8 cellular contexts compared by ENCODE assay signal in genomic region chr12:89051065-89051677, GRCh38.
A peak's percentile ranks its signal among the peaks of the same experiment; 100 is the strongest.
DNase-seq lines count a peak whose midpoint lies in the region; ATAC-seq, FAIRE-seq and TF ChIP-seq lines count a peak whose summit lies in the region.

No MANE protein-coding gene starts in this region.

- no peaks in the 10 kb centered on the region for H3K79me2 ChIP-seq in K562 (ENCODE audit: control insufficient read depth, insufficient read depth, low read length)

- in situ Hi-C loops in K562 (cut with MboI), result loop anchor here (10.0 kb wide), 1 partner anchor 404 kb away; no protein-coding TSS in a partner anchor

- DNase-seq in Calu3 (peak; percentile 52), NCI-H526 (lab: John Stamatoyannopoulos, UW) (peak; percentile 26 to 69), K562 (ENCODE audit: extremely low read depth in 1 of 4, low spot score in 3 of 4) (peak; percentile 30 to 53 (median 50)), iPS DF 6.9 (ENCODE audit: low read depth, low spot score) (peak; percentile 29)
- DNase-seq in stimulated activated naive B cell treated with anti-CD40 and anti-IgM and Interleukin-4, amounts not matched to agents 10 μg/mL and 1 μg/mL and 100 μg/mL, for 72 hours, result peak; percentile 11
- DNase-seq in activated effector memory CD4-positive, alpha-beta T cell treated with Interleukin-2 at 50 U/mL for 16 hours, result no peak

- H3K4me3 ChIP-seq in K562 (no peak overlapping the region), iPS DF 6.9 (ENCODE audit: low read length) (no peak overlapping the region)

- TF ChIP-seq EP300 in K562 (IDR thresholded peaks at IDR 0.05; ENCODE audit: low read length), result no peak

- CTCF ChIA-PET in Calu3 (lab: Charles Lee), result no interaction called here
- CTCF ChIA-PET in K562 (lab: Yijun Ruan, JAX; ENCODE audit: low intra/inter-chr PET ratio), result interaction anchor here (1.4 to 2.3 kb wide), 2 partner anchors 408 to 410 kb away, joined by 5 to 12 read pairs; no protein-coding TSS in a partner anchor

- H3K9me3 ChIP-seq in K562 (replicated peaks; ENCODE audit: control insufficient read depth, insufficient read depth, low read depth, low read length) (no peaks in the 10 kb centered on the region), iPS DF 6.9 (ENCODE audit: control insufficient read depth, insufficient read depth, low read length) (no peaks in the 10 kb centered on the region)

- TF ChIP-seq POLR2A in K562 (conservative IDR thresholded peaks at IDR 0.05), result no peak

- FAIRE-seq in K562 (lab: Jason Lieb, UNC), result peak; percentile 82

- H3K27me3 Mint-ChIP-seq in Calu3 (ENCODE audit: unreplicated experiment), result no peaks in the 10 kb centered on the region
- H3K27me3 Mint-ChIP-seq in stimulated activated naive B cell treated with anti-CD40 and anti-IgM and Interleukin-4, amounts not matched to agents 10 μg/mL and 1 μg/mL and 100 μg/mL, for 72 hours, result no peaks in the 10 kb centered on the region

- H3K36me3 Mint-ChIP-seq in Calu3 (ENCODE audit: insufficient read depth, unreplicated experiment), result no peaks in the 10 kb centered on the region
- peaks cover 4 to 7% of the 10 kb centered on the region in 2 donors for H3K36me3 Mint-ChIP-seq in stimulated activated naive B cell treated with anti-CD40 and anti-IgM and Interleukin-4, amounts not matched to agents 10 μg/mL and 1 μg/mL and 100 μg/mL, for 72 hours

- 0% methylated on average over 2 of the region's 2 CpGs for WGBS in K562 (ENCODE audit: insufficient coverage, low coverage, missing lambda C conversion rate)
- WGBS in iPS DF 6.9 (ENCODE audit: insufficient coverage, insufficient read length), result no CpG with 5 or more reads among the region's 2 CpGs

- TF ChIP-seq RAD21 in K562 (CRISPR knock-in tag; conservative IDR thresholded peaks at IDR 0.05 in 1 of 2, IDR thresholded peaks at IDR 0.05 in 1 of 2), result peak; percentile 95 to 96

- H3K27me3 ChIP-seq in K562 (ENCODE audit: control insufficient read depth in 2 of 2, insufficient read depth in 2 of 2, low read length in 2 of 2) (no peaks in the 10 kb centered on the region), iPS DF 6.9 (ENCODE audit: control insufficient read depth, insufficient read depth, low read length) (no peaks in the 10 kb centered on the region)

- no peaks in the 10 kb centered on the region for H3K4me1 Mint-ChIP-seq in Calu3 (ENCODE audit: low read depth, unreplicated experiment)
- H3K4me1 Mint-ChIP-seq in stimulated activated naive B cell treated with anti-CD40 and anti-IgM and Interleukin-4, amounts not matched to agents 10 μg/mL and 1 μg/mL and 100 μg/mL, for 72 hours, result peaks cover 0 to 2% of the 10 kb centered on the region in 2 donors

- H4K20me1 ChIP-seq in K562 (replicated peaks; ENCODE audit: control insufficient read depth, insufficient read depth, low read length), result no peaks in the 10 kb centered on the region

- H3K9me1 ChIP-seq in K562 (ENCODE audit: control insufficient read depth, insufficient read depth, low read length), result no peaks in the 10 kb centered on the region

- H2AFZ ChIP-seq in K562 (ENCODE audit: low read depth, low read length), result no peak overlapping the region

- H3K9me3 Mint-ChIP-seq in Calu3 (ENCODE audit: low read depth, unreplicated experiment), result peaks cover 4% of the 10 kb centered on the region
- H3K9me3 Mint-ChIP-seq in stimulated activated naive B cell treated with anti-CD40 and anti-IgM and Interleukin-4, amounts not matched to agents 10 μg/mL and 1 μg/mL and 100 μg/mL, for 72 hours, result peaks cover 0 to 6% of the 10 kb centered on the region in 2 donors

- H3K4me2 ChIP-seq in K562 (ENCODE audit: insufficient read depth, low read length), result no peak overlapping the region

- intact Hi-C loops in Calu3 (cut with micrococcal nuclease; ENCODE audit: unreplicated experiment) (loop anchor here (1.0 to 5.0 kb wide), 5 partner anchors 176 to 478 kb away; no protein-coding TSS in a partner anchor), K562 (cut with micrococcal nuclease) (loop anchor here (1.0 to 10.0 kb wide), 3 partner anchors 32 to 474 kb away; partner anchors contain the start of genes GALNT4 and POC1B)

- H3K27ac ChIP-seq in K562 (ENCODE audit: extremely low read depth, low read depth, low read length) (no peak overlapping the region), iPS DF 6.9 (ENCODE audit: low read length) (no peak overlapping the region)

- no peak overlapping the region for H3K27ac Mint-ChIP-seq in Calu3 (ENCODE audit: unreplicated experiment)
- no peak overlapping the region for H3K27ac Mint-ChIP-seq in stimulated activated naive B cell treated with anti-CD40 and anti-IgM and Interleukin-4, amounts not matched to agents 10 μg/mL and 1 μg/mL and 100 μg/mL, for 72 hours

- TF ChIP-seq CTCF in Calu3 (IDR thresholded peaks at IDR 0.05; ENCODE audit: unreplicated experiment) (peak; percentile 79), K562 (IDR thresholded peaks at IDR 0.05 in 2 of 3, conservative IDR thresholded peaks at IDR 0.05 in 1 of 3; ENCODE audit: insufficient read depth in 2 of 3, low read depth in 1 of 3, low read length in 3 of 3) (peak; percentile 37 to 58 (median 53); a peak in 5 of 6 replicates)

- no peaks in the 10 kb centered on the region for H3K4me1 ChIP-seq in K562 (replicated peaks in 1 of 2; ENCODE audit: control insufficient read depth in 2 of 2, insufficient read depth in 2 of 2, low read length in 2 of 2)
- no peaks in the 10 kb centered on the region for H3K4me1 ChIP-seq in iPS DF 6.9 (ENCODE audit: control insufficient read depth, insufficient read depth, low read length)

- peak; percentile 82 for ATAC-seq in GM18909 (IDR thresholded peaks at IDR 0.05; ENCODE audit: poor library complexity, unreplicated experiment)
- peak; percentile 75 for ATAC-seq in HG03439 (IDR thresholded peaks at IDR 0.05; ENCODE audit: unreplicated experiment)
- peak; percentile 49; the same call in 1 of the 3 replicates for ATAC-seq in K562
- peak; percentile 56 to 60 for ATAC-seq in stimulated activated naive B cell treated with anti-CD40 and anti-IgM and Interleukin-4, amounts not matched to agents 10 μg/mL and 1 μg/mL and 100 μg/mL, for 72 hours (replicated peaks)

- H3K4me3 Mint-ChIP-seq in Calu3 (ENCODE audit: low read depth, unreplicated experiment), result no peak overlapping the region
- no peak overlapping the region for H3K4me3 Mint-ChIP-seq in stimulated activated naive B cell treated with anti-CD40 and anti-IgM and Interleukin-4, amounts not matched to agents 10 μg/mL and 1 μg/mL and 100 μg/mL, for 72 hours

- no peaks in the 10 kb centered on the region for H3K36me3 ChIP-seq in K562 (ENCODE audit: control insufficient read depth, insufficient read depth, low read length)
- no peaks in the 10 kb centered on the region for H3K36me3 ChIP-seq in iPS DF 6.9 (ENCODE audit: control insufficient read depth, insufficient read depth, low read length)

- no peak overlapping the region for H3K9ac ChIP-seq in K562 (ENCODE audit: insufficient read depth in 1 of 2, low read depth in 2 of 2, low read length in 2 of 2)

- BruUV-seq in Calu3 (replicated peaks; lab: Mats Ljungman, UMichigan), result no TSS peak
- no TSS peak for BruUV-seq in K562 (replicated peaks; lab: Mats Ljungman, UMichigan)

- POLR2A ChIA-PET in K562 (lab: Yijun Ruan, JAX), result no interaction called here

TF ChIP-seq in K562, 482 proteins besides CTCF, POLR2A, EP300 and RAD21 (continues in another document):
- TF ChIP-seq TRIM28 (IDR thresholded peaks at IDR 0.05) (no peak), ETV1 (tag; conservative IDR thresholded peaks at IDR 0.05; ENCODE audit: low read depth) (no peak), DDX20 (tag; IDR thresholded peaks at IDR 0.05; ENCODE audit: low read depth) (no peak), SMC3 (conservative IDR thresholded peaks at IDR 0.05; ENCODE audit: insufficient read depth, low read depth, low read length) (peak; percentile 34; the same call in 1 of the 2 replicates)
- TF ChIP-seq, protein P1, sequence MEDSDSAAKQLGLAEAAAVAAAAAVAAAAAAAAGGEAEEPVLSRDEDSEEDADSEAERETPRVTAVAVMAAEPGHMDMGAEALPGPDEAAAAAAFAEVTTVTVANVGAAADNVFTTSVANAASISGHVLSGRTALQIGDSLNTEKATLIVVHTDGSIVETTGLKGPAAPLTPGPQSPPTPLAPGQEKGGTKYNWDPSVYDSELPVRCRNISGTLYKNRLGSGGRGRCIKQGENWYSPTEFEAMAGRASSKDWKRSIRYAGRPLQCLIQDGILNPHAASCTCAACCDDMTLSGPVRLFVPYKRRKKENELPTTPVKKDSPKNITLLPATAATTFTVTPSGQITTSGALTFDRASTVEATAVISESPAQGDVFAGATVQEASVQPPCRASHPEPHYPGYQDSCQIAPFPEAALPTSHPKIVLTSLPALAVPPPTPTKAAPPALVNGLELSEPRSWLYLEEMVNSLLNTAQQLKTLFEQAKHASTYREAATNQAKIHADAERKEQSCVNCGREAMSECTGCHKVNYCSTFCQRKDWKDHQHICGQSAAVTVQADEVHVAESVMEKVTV (CRISPR knock-in tag; IDR thresholded peaks at IDR 0.05), result peak; percentile 86
- TF ChIP-seq, protein P2, sequence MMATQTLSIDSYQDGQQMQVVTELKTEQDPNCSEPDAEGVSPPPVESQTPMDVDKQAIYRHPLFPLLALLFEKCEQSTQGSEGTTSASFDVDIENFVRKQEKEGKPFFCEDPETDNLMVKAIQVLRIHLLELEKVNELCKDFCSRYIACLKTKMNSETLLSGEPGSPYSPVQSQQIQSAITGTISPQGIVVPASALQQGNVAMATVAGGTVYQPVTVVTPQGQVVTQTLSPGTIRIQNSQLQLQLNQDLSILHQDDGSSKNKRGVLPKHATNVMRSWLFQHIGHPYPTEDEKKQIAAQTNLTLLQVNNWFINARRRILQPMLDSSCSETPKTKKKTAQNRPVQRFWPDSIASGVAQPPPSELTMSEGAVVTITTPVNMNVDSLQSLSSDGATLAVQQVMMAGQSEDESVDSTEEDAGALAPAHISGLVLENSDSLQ (IDR thresholded peaks at IDR 0.05), result 0 out of 2 replicates have a peak, but pooled peaks have one; percentile 27
